1 cellular context compared by ENCODE assay signal in the genomic region with DNA sequence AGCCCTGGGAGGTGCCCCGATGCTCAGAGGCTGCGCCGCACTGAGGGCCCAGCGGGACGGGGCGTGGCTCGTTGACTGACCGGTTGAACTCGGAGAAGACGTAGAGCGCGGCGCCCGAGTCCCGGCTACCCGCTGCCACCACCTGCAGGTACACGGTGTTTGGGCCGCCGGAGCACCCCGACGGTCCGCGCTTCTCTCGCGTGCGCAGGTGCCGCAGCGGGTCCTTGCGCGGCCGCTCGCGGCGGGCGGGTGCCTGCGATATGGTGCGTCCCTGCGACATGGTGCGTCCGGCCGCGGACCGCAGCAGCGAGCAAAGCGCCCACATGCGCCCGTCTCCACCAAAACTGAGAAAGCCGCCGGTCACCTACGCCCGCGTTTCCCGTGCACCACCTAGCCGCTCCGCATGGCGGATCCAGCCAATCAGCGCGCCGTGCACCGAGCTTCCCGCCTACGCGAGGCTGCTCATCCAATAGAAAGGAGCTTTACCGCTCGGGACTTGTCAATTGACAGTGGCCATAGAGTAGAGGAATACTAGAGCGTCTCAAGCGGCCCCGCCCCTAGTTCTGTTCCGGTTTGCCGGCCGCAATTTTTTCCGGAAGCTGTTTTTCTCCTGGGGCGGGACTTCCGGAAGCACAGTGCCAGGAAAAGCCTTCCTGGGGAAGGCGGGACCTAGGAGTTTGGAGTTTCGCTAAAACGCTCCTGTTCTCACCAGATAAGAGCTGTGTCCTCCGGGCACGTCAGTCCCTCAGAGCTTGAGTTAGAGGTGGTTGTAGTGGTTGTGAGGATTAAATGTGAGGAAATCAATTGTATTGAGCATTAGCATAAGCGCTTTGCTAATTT.
A peak's percentile ranks its signal among the peaks of the same experiment; 100 is the strongest.
TF ChIP-seq lines count a peak whose summit lies in the region.

Gene ELAC2, minus strand, starts transcription at position 405 of the 840 bp plus-strand sequence. Its CDS starts 80 bp downstream, at position 325.

TF ChIP-seq in GM12878, 131 proteins besides CTCF, POLR2A, EP300 and RAD21 (continued from another document and continues in another):
- TF ChIP-seq HSF1 (IDR thresholded peaks at IDR 0.05; ENCODE audit: low read depth, low read length) (0 out of 2 replicates have a peak, but pooled peaks have one; percentile 24), TCF12 (IDR thresholded peaks at IDR 0.05; ENCODE audit: low read depth, low read length) (0 out of 2 replicates have a peak, but pooled peaks have one; percentile 8), SUZ12 (IDR thresholded peaks at IDR 0.05; ENCODE audit: unreplicated experiment) (no peak), ATF7 (IDR thresholded peaks at IDR 0.05; ENCODE audit: low read depth) (peak; percentile 40), ASH2L (IDR thresholded peaks at IDR 0.05; ENCODE audit: borderline replicate concordance, low read depth) (no peak), ELK1 (IDR thresholded peaks at IDR 0.05; ENCODE audit: low read depth, low read length) (peak; percentile 91), BCL3 (IDR thresholded peaks at IDR 0.05; ENCODE audit: borderline replicate concordance, insufficient read depth, low read depth, low read length, poor library complexity, severe bottlenecking) (no peak), YY1 (IDR thresholded peaks at IDR 0.05; ENCODE audit: low read depth, low read length) (peak; percentile 53; the same call in 1 of the 2 replicates), MYB (IDR thresholded peaks at IDR 0.05; ENCODE audit: borderline replicate concordance, low read depth, low read length) (no peak), POLR2AphosphoS2 (IDR thresholded peaks at IDR 0.05; ENCODE audit: low read depth, low read length) (peak; percentile 84), JUND (IDR thresholded peaks at IDR 0.05; ENCODE audit: low read depth, low read length) (no peak), NFIC (IDR thresholded peaks at IDR 0.05; ENCODE audit: low read depth, low read length) (0 out of 2 replicates have a peak, but pooled peaks have one; percentile 23), CREM (IDR thresholded peaks at IDR 0.05; ENCODE audit: low read depth) (peak; percentile 75), PAX8 (IDR thresholded peaks at IDR 0.05) (peak; percentile 72; the same call in 1 of the 2 replicates), BHLHE40 (IDR thresholded peaks at IDR 0.05; ENCODE audit: borderline replicate concordance in 1 of 2, low read depth in 2 of 2, low read length in 1 of 2) (peak; percentile 74 to 95), HCFC1 (IDR thresholded peaks at IDR 0.05; ENCODE audit: low read length) (peak; percentile 61), MTA3 (IDR thresholded peaks at IDR 0.05; ENCODE audit: borderline replicate concordance, low read length) (no peak), NBN (IDR thresholded peaks at IDR 0.05) (peak; percentile 59; the same call in 1 of the 2 replicates), EZH2 (IDR thresholded peaks at IDR 0.05; ENCODE audit: borderline replicate concordance, control insufficient read depth, low read depth, low read length) (no peak), EED (IDR thresholded peaks at IDR 0.05; ENCODE audit: low read depth) (peak; percentile 62; the same call in 1 of the 2 replicates), GABPA (IDR thresholded peaks at IDR 0.05; ENCODE audit: low read depth) (peak; percentile 97), SMAD1 (IDR thresholded peaks at IDR 0.05; ENCODE audit: low read depth, partially characterized antibody) (peak; percentile 83), SIX5 (IDR thresholded peaks at IDR 0.05; ENCODE audit: low read depth, low read length, severe bottlenecking) (peak; percentile 38), NFXL1 (IDR thresholded peaks at IDR 0.05; ENCODE audit: borderline replicate concordance) (no peak), EGR1 (IDR thresholded peaks at IDR 0.05; ENCODE audit: borderline replicate concordance in 1 of 2, low read depth in 2 of 2, low read length in 2 of 2) (peak in 1 of 2 experiments; percentile 76; a peak in 2 of 3 replicates), MEF2B (IDR thresholded peaks at IDR 0.05; ENCODE audit: partially characterized antibody, poor library complexity, severe bottlenecking) (peak; percentile 5), NR2C1 (IDR thresholded peaks at IDR 0.05) (peak; percentile 66), BRCA1 (IDR thresholded peaks at IDR 0.05; ENCODE audit: low read depth, low read length) (no peak), POLR2AphosphoS5 (IDR thresholded peaks at IDR 0.05; ENCODE audit: low read length) (peak; percentile 96), USF2 (IDR thresholded peaks at IDR 0.05; ENCODE audit: borderline replicate concordance, low read depth, low read length) (peak; percentile 17; the same call in 1 of the 2 replicates), MYC (IDR thresholded peaks at IDR 0.05; ENCODE audit: insufficient read depth, insufficient read length, insufficient replicate concordance, low read length, severe bottlenecking) (peak; percentile 93), PAX5 (IDR thresholded peaks at IDR 0.05; ENCODE audit: borderline replicate concordance, low read depth, low read length) (peak; percentile 82), FOXM1 (IDR thresholded peaks at IDR 0.05; ENCODE audit: low read depth, low read length) (no peak), SMAD5 (IDR thresholded peaks at IDR 0.05; ENCODE audit: low read depth) (peak; percentile 71; the same call in 1 of the 2 replicates)
- TF ChIP-seq, protein P1, sequence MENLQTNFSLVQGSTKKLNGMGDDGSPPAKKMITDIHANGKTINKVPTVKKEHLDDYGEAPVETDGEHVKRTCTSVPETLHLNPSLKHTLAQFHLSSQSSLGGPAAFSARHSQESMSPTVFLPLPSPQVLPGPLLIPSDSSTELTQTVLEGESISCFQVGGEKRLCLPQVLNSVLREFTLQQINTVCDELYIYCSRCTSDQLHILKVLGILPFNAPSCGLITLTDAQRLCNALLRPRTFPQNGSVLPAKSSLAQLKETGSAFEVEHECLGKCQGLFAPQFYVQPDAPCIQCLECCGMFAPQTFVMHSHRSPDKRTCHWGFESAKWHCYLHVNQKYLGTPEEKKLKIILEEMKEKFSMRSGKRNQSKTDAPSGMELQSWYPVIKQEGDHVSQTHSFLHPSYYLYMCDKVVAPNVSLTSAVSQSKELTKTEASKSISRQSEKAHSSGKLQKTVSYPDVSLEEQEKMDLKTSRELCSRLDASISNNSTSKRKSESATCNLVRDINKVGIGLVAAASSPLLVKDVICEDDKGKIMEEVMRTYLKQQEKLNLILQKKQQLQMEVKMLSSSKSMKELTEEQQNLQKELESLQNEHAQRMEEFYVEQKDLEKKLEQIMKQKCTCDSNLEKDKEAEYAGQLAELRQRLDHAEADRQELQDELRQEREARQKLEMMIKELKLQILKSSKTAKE (IDR thresholded peaks at IDR 0.05; ENCODE audit: low read depth, poor library complexity, severe bottlenecking): peak; percentile 33
- TF ChIP-seq, protein P2, sequence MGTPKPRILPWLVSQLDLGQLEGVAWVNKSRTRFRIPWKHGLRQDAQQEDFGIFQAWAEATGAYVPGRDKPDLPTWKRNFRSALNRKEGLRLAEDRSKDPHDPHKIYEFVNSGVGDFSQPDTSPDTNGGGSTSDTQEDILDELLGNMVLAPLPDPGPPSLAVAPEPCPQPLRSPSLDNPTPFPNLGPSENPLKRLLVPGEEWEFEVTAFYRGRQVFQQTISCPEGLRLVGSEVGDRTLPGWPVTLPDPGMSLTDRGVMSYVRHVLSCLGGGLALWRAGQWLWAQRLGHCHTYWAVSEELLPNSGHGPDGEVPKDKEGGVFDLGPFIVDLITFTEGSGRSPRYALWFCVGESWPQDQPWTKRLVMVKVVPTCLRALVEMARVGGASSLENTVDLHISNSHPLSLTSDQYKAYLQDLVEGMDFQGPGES (IDR thresholded peaks at IDR 0.05): peak; percentile 78; the same call in 1 of the 2 replicates
- TF ChIP-seq, protein P3, sequence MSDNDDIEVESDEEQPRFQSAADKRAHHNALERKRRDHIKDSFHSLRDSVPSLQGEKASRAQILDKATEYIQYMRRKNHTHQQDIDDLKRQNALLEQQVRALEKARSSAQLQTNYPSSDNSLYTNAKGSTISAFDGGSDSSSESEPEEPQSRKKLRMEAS (IDR thresholded peaks at IDR 0.05; ENCODE audit: low read depth, low read length): peak; percentile 81; the same call in 1 of the 2 replicates
- TF ChIP-seq, protein P4, sequence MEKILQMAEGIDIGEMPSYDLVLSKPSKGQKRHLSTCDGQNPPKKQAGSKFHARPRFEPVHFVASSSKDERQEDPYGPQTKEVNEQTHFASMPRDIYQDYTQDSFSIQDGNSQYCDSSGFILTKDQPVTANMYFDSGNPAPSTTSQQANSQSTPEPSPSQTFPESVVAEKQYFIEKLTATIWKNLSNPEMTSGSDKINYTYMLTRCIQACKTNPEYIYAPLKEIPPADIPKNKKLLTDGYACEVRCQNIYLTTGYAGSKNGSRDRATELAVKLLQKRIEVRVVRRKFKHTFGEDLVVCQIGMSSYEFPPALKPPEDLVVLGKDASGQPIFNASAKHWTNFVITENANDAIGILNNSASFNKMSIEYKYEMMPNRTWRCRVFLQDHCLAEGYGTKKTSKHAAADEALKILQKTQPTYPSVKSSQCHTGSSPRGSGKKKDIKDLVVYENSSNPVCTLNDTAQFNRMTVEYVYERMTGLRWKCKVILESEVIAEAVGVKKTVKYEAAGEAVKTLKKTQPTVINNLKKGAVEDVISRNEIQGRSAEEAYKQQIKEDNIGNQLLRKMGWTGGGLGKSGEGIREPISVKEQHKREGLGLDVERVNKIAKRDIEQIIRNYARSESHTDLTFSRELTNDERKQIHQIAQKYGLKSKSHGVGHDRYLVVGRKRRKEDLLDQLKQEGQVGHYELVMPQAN (conservative IDR thresholded peaks at IDR 0.05): peak; percentile 96
- TF ChIP-seq, protein P5, sequence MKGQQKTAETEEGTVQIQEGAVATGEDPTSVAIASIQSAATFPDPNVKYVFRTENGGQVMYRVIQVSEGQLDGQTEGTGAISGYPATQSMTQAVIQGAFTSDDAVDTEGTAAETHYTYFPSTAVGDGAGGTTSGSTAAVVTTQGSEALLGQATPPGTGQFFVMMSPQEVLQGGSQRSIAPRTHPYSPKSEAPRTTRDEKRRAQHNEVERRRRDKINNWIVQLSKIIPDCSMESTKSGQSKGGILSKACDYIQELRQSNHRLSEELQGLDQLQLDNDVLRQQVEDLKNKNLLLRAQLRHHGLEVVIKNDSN (IDR thresholded peaks at IDR 0.05; ENCODE audit: borderline replicate concordance, extremely low read length, insufficient read depth, low read depth, low read length): peak; percentile 52
- TF ChIP-seq, protein P6, sequence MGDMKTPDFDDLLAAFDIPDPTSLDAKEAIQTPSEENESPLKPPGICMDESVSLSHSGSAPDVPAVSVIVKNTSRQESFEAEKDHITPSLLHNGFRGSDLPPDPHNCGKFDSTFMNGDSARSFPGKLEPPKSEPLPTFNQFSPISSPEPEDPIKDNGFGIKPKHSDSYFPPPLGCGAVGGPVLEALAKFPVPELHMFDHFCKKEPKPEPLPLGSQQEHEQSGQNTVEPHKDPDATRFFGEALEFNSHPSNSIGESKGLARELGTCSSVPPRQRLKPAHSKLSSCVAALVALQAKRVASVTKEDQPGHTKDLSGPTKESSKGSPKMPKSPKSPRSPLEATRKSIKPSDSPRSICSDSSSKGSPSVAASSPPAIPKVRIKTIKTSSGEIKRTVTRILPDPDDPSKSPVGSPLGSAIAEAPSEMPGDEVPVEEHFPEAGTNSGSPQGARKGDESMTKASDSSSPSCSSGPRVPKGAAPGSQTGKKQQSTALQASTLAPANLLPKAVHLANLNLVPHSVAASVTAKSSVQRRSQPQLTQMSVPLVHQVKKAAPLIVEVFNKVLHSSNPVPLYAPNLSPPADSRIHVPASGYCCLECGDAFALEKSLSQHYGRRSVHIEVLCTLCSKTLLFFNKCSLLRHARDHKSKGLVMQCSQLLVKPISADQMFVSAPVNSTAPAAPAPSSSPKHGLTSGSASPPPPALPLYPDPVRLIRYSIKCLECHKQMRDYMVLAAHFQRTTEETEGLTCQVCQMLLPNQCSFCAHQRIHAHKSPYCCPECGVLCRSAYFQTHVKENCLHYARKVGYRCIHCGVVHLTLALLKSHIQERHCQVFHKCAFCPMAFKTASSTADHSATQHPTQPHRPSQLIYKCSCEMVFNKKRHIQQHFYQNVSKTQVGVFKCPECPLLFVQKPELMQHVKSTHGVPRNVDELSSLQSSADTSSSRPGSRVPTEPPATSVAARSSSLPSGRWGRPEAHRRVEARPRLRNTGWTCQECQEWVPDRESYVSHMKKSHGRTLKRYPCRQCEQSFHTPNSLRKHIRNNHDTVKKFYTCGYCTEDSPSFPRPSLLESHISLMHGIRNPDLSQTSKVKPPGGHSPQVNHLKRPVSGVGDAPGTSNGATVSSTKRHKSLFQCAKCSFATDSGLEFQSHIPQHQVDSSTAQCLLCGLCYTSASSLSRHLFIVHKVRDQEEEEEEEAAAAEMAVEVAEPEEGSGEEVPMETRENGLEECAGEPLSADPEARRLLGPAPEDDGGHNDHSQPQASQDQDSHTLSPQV (IDR thresholded peaks at IDR 0.05): no peak
